ENCODE assay signal across 10 cellular contexts in the genomic region with DNA sequence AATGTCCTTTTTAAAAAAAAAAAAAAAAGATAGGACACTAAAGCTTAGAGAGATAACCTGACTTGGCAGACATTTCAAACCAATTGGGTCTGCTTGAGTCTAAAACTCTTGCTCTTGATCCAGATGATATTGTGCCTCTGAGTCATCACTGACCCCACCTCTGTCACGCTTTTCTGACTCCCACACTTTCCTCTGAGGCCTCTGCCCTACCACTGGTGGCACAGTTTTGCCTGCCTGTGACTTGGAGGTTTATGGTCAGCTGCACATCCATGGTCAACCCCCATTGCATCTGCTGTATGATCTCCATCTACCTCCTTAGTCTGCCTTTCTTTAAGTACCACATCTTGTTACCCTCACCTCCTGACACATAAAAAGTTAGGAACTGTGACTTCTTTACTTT.
DNase-seq lines count a peak whose midpoint lies in the region; ATAC-seq and TF ChIP-seq lines count a peak whose summit lies in the region.
"Had no signal": no experiment of that assay in that cellular context is flagged by ENCODE, and none has a peak within 500 bp of the region (broad histone marks: within the 10 kb centered on the region; RNA-seq: fewer than 3 reads in every experiment).

No MANE protein-coding gene starts in this region.

- no peak overlapping the region for H3K4me3 ChIP-seq in epithelial cell of proximal tubule (ENCODE audit: low read depth, low read length)
- H3K4me3 ChIP-seq: esophagus squamous epithelium had no signal

- peaks cover 3 to 9% of the 10 kb centered on the region in 2 donors for H3K4me1 Mint-ChIP-seq in stimulated activated naive B cell treated with anti-CD40 and anti-IgM and Interleukin-4, amounts not matched to agents 10 μg/mL and 1 μg/mL and 100 μg/mL, for 72 hours
- no peaks in the 10 kb centered on the region for H3K4me1 Mint-ChIP-seq in stimulated activated effector memory CD8-positive, alpha-beta T cell treated with anti-CD3 and anti-CD28 coated beads, Interleukin-12 subunit alpha, Interleukin-12 subunit beta, amount 100 ng/mL, for 72 hours

- peaks cover 0 to 6% of the 10 kb centered on the region in 2 donors for H3K9me3 Mint-ChIP-seq in stimulated activated naive B cell treated with anti-CD40 and anti-IgM and Interleukin-4, amounts not matched to agents 10 μg/mL and 1 μg/mL and 100 μg/mL, for 72 hours
- H3K9me3 Mint-ChIP-seq in stimulated activated effector memory CD8-positive, alpha-beta T cell treated with anti-CD3 and anti-CD28 coated beads, Interleukin-12 subunit alpha, Interleukin-12 subunit beta, amount 100 ng/mL, for 72 hours = peaks cover 6% of the 10 kb centered on the region

- H3K4me3 Mint-ChIP-seq in stimulated activated naive B cell treated with anti-CD40 and anti-IgM and Interleukin-4, amounts not matched to agents 10 μg/mL and 1 μg/mL and 100 μg/mL, for 72 hours = no peak overlapping the region
- H3K4me3 Mint-ChIP-seq in stimulated activated effector memory CD8-positive, alpha-beta T cell treated with anti-CD3 and anti-CD28 coated beads, Interleukin-12 subunit alpha, Interleukin-12 subunit beta, amount 100 ng/mL, for 72 hours = no peak overlapping the region
- H3K4me3 Mint-ChIP-seq: activated CD4-positive, alpha-beta memory T cell treated with anti-CD3 and anti-CD28 coated beads for 36 hours had no signal

- DNase-seq in HT1080 (ENCODE audit: low read depth) (peak; percentile 43), epithelial cell of proximal tubule (ENCODE audit: low read depth) (peak; percentile 47), NCI-H1436 (lab: John Stamatoyannopoulos, UW) (no peak), NCI-H2029 treated with DMSO at 0.1 percent for 48 hours (lab: John Stamatoyannopoulos, UW) (no peak)
- DNase-seq in stimulated activated naive B cell treated with anti-CD40 and anti-IgM and Interleukin-4, amounts not matched to agents 10 μg/mL and 1 μg/mL and 100 μg/mL, for 72 hours = no peak
- DNase-seq in stimulated activated effector memory CD8-positive, alpha-beta T cell treated with anti-CD3 and anti-CD28 coated beads, Interleukin-12 subunit alpha, Interleukin-12 subunit beta, amount 100 ng/mL, for 72 hours (ENCODE audit: low spot score in 2 of 2) = no peak
- DNase-seq: activated CD4-positive, alpha-beta memory T cell treated with anti-CD3 and anti-CD28 coated beads for 36 hours; esophagus squamous epithelium; NCI-H2171 had no signal

- TF ChIP-seq CTCF in epithelial cell of proximal tubule (conservative IDR thresholded peaks at IDR 0.05; ENCODE audit: low read depth, low read length) = peak; percentile 3

- ATAC-seq in GM19372 (IDR thresholded peaks at IDR 0.05; ENCODE audit: low read depth, unreplicated experiment) = peak; percentile 62
- peak; percentile 85 to 86 for ATAC-seq in stimulated activated naive B cell treated with anti-CD40 and anti-IgM and Interleukin-4, amounts not matched to agents 10 μg/mL and 1 μg/mL and 100 μg/mL, for 72 hours (replicated peaks)
- ATAC-seq in stimulated activated effector memory CD8-positive, alpha-beta T cell treated with anti-CD3 and anti-CD28 coated beads, Interleukin-12 subunit alpha, Interleukin-12 subunit beta, amount 100 ng/mL, for 72 hours = no peak

- no peaks in the 10 kb centered on the region for H3K27me3 Mint-ChIP-seq in stimulated activated naive B cell treated with anti-CD40 and anti-IgM and Interleukin-4, amounts not matched to agents 10 μg/mL and 1 μg/mL and 100 μg/mL, for 72 hours
- H3K27me3 Mint-ChIP-seq: activated CD4-positive, alpha-beta memory T cell treated with anti-CD3 and anti-CD28 coated beads for 36 hours had no signal

- no peak overlapping the region for H3K27ac Mint-ChIP-seq in stimulated activated naive B cell treated with anti-CD40 and anti-IgM and Interleukin-4, amounts not matched to agents 10 μg/mL and 1 μg/mL and 100 μg/mL, for 72 hours
- H3K27ac Mint-ChIP-seq in stimulated activated effector memory CD8-positive, alpha-beta T cell treated with anti-CD3 and anti-CD28 coated beads, Interleukin-12 subunit alpha, Interleukin-12 subunit beta, amount 100 ng/mL, for 72 hours = no peak overlapping the region
- H3K27ac Mint-ChIP-seq: activated CD4-positive, alpha-beta memory T cell treated with anti-CD3 and anti-CD28 coated beads for 36 hours had no signal

- peaks cover 0 to 2% of the 10 kb centered on the region in 2 donors for H3K36me3 Mint-ChIP-seq in stimulated activated naive B cell treated with anti-CD40 and anti-IgM and Interleukin-4, amounts not matched to agents 10 μg/mL and 1 μg/mL and 100 μg/mL, for 72 hours
- no peaks in the 10 kb centered on the region for H3K36me3 Mint-ChIP-seq in stimulated activated effector memory CD8-positive, alpha-beta T cell treated with anti-CD3 and anti-CD28 coated beads, Interleukin-12 subunit alpha, Interleukin-12 subunit beta, amount 100 ng/mL, for 72 hours
- H3K36me3 Mint-ChIP-seq: activated CD4-positive, alpha-beta memory T cell treated with anti-CD3 and anti-CD28 coated beads for 36 hours had no signal

Comparison
In these comparisons a context has a peak if more than half of its experiments do, and no peak if none do; other contexts are left out.
1. DNase-seq: peak in HT1080 (single experiment) and epithelial cell of proximal tubule (single experiment); none in stimulated activated naive B cell treated with anti-CD40 and anti-IgM and Interleukin-4, amounts not matched to agents 10 μg/mL and 1 μg/mL and 100 μg/mL, for 72 hours (single experiment), stimulated activated effector memory CD8-positive, alpha-beta T cell treated with anti-CD3 and anti-CD28 coated beads, Interleukin-12 subunit alpha, Interleukin-12 subunit beta, amount 100 ng/mL, for 72 hours (0 of 2), NCI-H1436 (single experiment) and NCI-H2029 treated with DMSO at 0.1 percent for 48 hours (single experiment).